8 cellular contexts compared by ENCODE assay signal in genomic region chr2:159903404-159904126, GRCh38. TPM values are rescaled to one million over a fixed set of nuclear protein-coding genes. Genes with fewer than 3 reads are reported as not detected.
DNase-seq lines count a peak whose midpoint lies in the region; ATAC-seq and TF ChIP-seq lines count a peak whose summit lies in the region.

No MANE protein-coding gene starts in this region.

- no peaks in the 10 kb centered on the region for H3K36me3 ChIP-seq in A673 (ENCODE audit: insufficient read depth, low read length, poor library complexity, severe bottlenecking)
- H3K36me3 ChIP-seq in testis (ENCODE audit: low read depth, missing control alignments), result no peaks in the 10 kb centered on the region

- TF ChIP-seq CTCF in A673 (conservative IDR thresholded peaks at IDR 0.05; ENCODE audit: low read depth, low read length) (no peak), nephron progenitor cell (IDR thresholded peaks at IDR 0.05) (no peak), testis (IDR thresholded peaks at IDR 0.05) (no peak)

- peak overlapping the region; percentile 97 for H3K27ac Mint-ChIP-seq in activated CD4-positive, alpha-beta T cell treated with anti-CD3 and anti-CD28 coated beads for 36 hours
- H3K27ac Mint-ChIP-seq in effector memory CD8-positive, alpha-beta T cell, result peak overlapping the region; percentile 97
- no peak overlapping the region for H3K27ac Mint-ChIP-seq in nephron progenitor cell

- H3K36me3 Mint-ChIP-seq in activated CD4-positive, alpha-beta T cell treated with anti-CD3 and anti-CD28 coated beads for 36 hours (ENCODE audit: low read depth), result peaks cover 37% of the 10 kb centered on the region
- H3K36me3 Mint-ChIP-seq in effector memory CD8-positive, alpha-beta T cell (ENCODE audit: insufficient read depth), result peaks cover 19% of the 10 kb centered on the region
- no peaks in the 10 kb centered on the region for H3K36me3 Mint-ChIP-seq in nephron progenitor cell (ENCODE audit: low read depth)

- intact Hi-C loops in A673 (cut with micrococcal nuclease; ENCODE audit: unreplicated experiment), result no loop called here
- intact Hi-C loops in activated CD4-positive, alpha-beta T cell treated with anti-CD3 and anti-CD28 coated beads for 36 hours (cut with DNase I, micrococcal nuclease), result loop anchor here (1.0 to 10.0 kb wide), 10 partner anchors 8 to 1401 kb away; partner anchors contain the start of genes TANK (in 2 of the 2), MARCHF7 (in 1 of the 2), PSMD14 (in 1 of the 2) and WDSUB1 (in 1 of the 2)
- intact Hi-C loops in testis (cut with DNase I; ENCODE audit: low total_unique reads), result no loop called here

- peaks cover 73% of the 10 kb centered on the region for H3K4me1 Mint-ChIP-seq in activated CD4-positive, alpha-beta T cell treated with anti-CD3 and anti-CD28 coated beads for 36 hours
- H3K4me1 Mint-ChIP-seq in effector memory CD8-positive, alpha-beta T cell (ENCODE audit: low read depth in 2 of 2), result peaks cover 23 to 30% of the 10 kb centered on the region in 2 donors
- peaks cover 12% of the 10 kb centered on the region for H3K4me1 Mint-ChIP-seq in nephron progenitor cell

- ATAC-seq in GM18909 (IDR thresholded peaks at IDR 0.05; ENCODE audit: poor library complexity, unreplicated experiment), result peak; percentile 41
- peak; percentile 28 for ATAC-seq in HG03378 (IDR thresholded peaks at IDR 0.05; ENCODE audit: unreplicated experiment)
- peak; percentile 56 for ATAC-seq in activated CD4-positive, alpha-beta T cell treated with anti-CD3 and anti-CD28 coated beads for 36 hours
- ATAC-seq in effector memory CD8-positive, alpha-beta T cell (replicated peaks), result peak; percentile 67

- POLR2A ChIA-PET in A673 (lab: Charles Lee; ENCODE audit: low non-redundant PET), result no interaction called here
- POLR2A ChIA-PET in activated CD4-positive, alpha-beta T cell treated with anti-CD3 and anti-CD28 coated beads for 36 hours (lab: Charles Lee), result interaction anchor here (1.7 to 2.0 kb wide), 2 partner anchors 9 to 24 kb away, joined by 8 to 9 read pairs; no protein-coding TSS in a partner anchor

- H3K27me3 Mint-ChIP-seq in activated CD4-positive, alpha-beta T cell treated with anti-CD3 and anti-CD28 coated beads for 36 hours, result no peaks in the 10 kb centered on the region
- no peaks in the 10 kb centered on the region for H3K27me3 Mint-ChIP-seq in effector memory CD8-positive, alpha-beta T cell
- H3K27me3 Mint-ChIP-seq in nephron progenitor cell (ENCODE audit: low read depth, poor library complexity), result peaks cover 90% of the 10 kb centered on the region

- BruUV-seq in A673 (replicated peaks; lab: Mats Ljungman, UMichigan), result no TSS peak

- no peak for TF ChIP-seq POLR2A in testis (IDR thresholded peaks at IDR 0.05)

- H3K4me1 ChIP-seq in A673 (ENCODE audit: insufficient read depth, low read length, poor library complexity, severe bottlenecking) (peaks cover 7% of the 10 kb centered on the region), testis (no peaks in the 10 kb centered on the region)

- whole genome bisulfite sequencing in testis, 2 donors, result 38 to 39% methylated on average over 14 to 17 of the region's 17 CpGs

- H3K9me3 Mint-ChIP-seq in activated CD4-positive, alpha-beta T cell treated with anti-CD3 and anti-CD28 coated beads for 36 hours (ENCODE audit: low read depth), result no peaks in the 10 kb centered on the region
- no peaks in the 10 kb centered on the region for H3K9me3 Mint-ChIP-seq in effector memory CD8-positive, alpha-beta T cell
- peaks cover 4% of the 10 kb centered on the region for H3K9me3 Mint-ChIP-seq in nephron progenitor cell

- H3K27ac ChIP-seq in A673 (ENCODE audit: low read depth, low read length, poor library complexity, severe bottlenecking), result no peak overlapping the region
- H3K27ac ChIP-seq in testis, result no peak overlapping the region

- peak overlapping the region; percentile 39 for H3K4me3 ChIP-seq in A673 (ENCODE audit: low read depth, low read length, poor library complexity, severe bottlenecking)
- H3K4me3 ChIP-seq in testis, result peak overlapping the region; percentile 48 to 67

- H3K9me3 ChIP-seq in A673 (ENCODE audit: low read depth, low read length, poor library complexity, severe bottlenecking) (no peaks in the 10 kb centered on the region), testis (no peaks in the 10 kb centered on the region)

- peak; percentile 21 for DNase-seq in A673 (ENCODE audit: low spot score)
- peak; percentile 78 for DNase-seq in activated CD4-positive, alpha-beta T cell treated with anti-CD3 and anti-CD28 coated beads for 36 hours
- DNase-seq in effector memory CD8-positive, alpha-beta T cell, result peak; percentile 56 to 64 (median 62)
- DNase-seq in nephron progenitor cell, result no peak
- DNase-seq in testis, result no peak
- no peak for DNase-seq in NCI-H1092 (lab: John Stamatoyannopoulos, UW)

- CTCF ChIA-PET in A673 (lab: Charles Lee), result no interaction called here
- CTCF ChIA-PET in activated CD4-positive, alpha-beta T cell treated with anti-CD3 and anti-CD28 coated beads for 36 hours (lab: Charles Lee), result interaction anchor here (0.7 to 1.5 kb wide), 4 partner anchors 8 to 116 kb away, joined by 3 to 5 read pairs (median 4); no protein-coding TSS in a partner anchor

- H3K4me3 Mint-ChIP-seq in activated CD4-positive, alpha-beta T cell treated with anti-CD3 and anti-CD28 coated beads for 36 hours, result peak overlapping the region; percentile 93
- peak overlapping the region; percentile 97 to 98 for H3K4me3 Mint-ChIP-seq in effector memory CD8-positive, alpha-beta T cell
- H3K4me3 Mint-ChIP-seq in nephron progenitor cell, result peak overlapping the region; percentile 69

- H3K27me3 ChIP-seq in A673 (replicated peaks; ENCODE audit: insufficient read depth, low read depth, low read length, poor library complexity) (peaks cover 68% of the 10 kb centered on the region), testis (no peaks in the 10 kb centered on the region)

RNA-seq across cellular contexts. Expression of gene LY75, which starts 1.0 kb away (rescaled TPM):
- total RNA-seq in A673 (2021) (0.11 TPM in 1 of 2 replicates, not detected in the other), testis (1 to 10 TPM in 1 of 2 donors, under 1 TPM in 1; 0.63 to 1.5 TPM)
- total RNA-seq in activated CD4-positive, alpha-beta T cell treated with anti-CD3 and anti-CD28 coated beads for 36 hours, result 10 to 100 TPM; 49.7 to 65.5 TPM
- polyA plus RNA-seq in testis (ENCODE audit: insufficient read depth, low read depth, low replicate concordance), result 1.8 TPM

Comparison
In these comparisons a context has a peak if more than half of its experiments do, and no peak if none do; other contexts are left out.
1. DNase-seq: peak in A673 (single experiment), activated CD4-positive, alpha-beta T cell treated with anti-CD3 and anti-CD28 coated beads for 36 hours (single experiment) and effector memory CD8-positive, alpha-beta T cell (3 of 3); none in nephron progenitor cell (single experiment), testis (single experiment) and NCI-H1092 (single experiment).
2. RNA of gene LY75, which starts 1.0 kb away (total RNA-seq): 49.7 to 65.5 TPM in activated CD4-positive, alpha-beta T cell treated with anti-CD3 and anti-CD28 coated beads for 36 hours; 0.63 to 1.5 TPM in testis and 0.11 TPM in A673; every median in the first group is over 10 times any median in the second.
3. intact Hi-C loops: an anchor here in activated CD4-positive, alpha-beta T cell treated with anti-CD3 and anti-CD28 coated beads for 36 hours (1.0 to 10.0 kb wide); none called in A673 and testis.
4. Peak in every context shown above with its lines, with median percentiles within 50 percentile points of each other: ATAC-seq and H3K4me3 Mint-ChIP-seq.